13 cellular contexts compared by ENCODE assay signal in genomic region chr6:80639243-80639642, GRCh38.
DNase-seq lines count a peak whose midpoint lies in the region; ATAC-seq, FAIRE-seq and TF ChIP-seq lines count a peak whose summit lies in the region.
"Had no signal": no experiment of that assay in that cellular context is flagged by ENCODE, and none has a peak within 500 bp of the region (broad histone marks: within the 10 kb centered on the region; RNA-seq: fewer than 3 reads in every experiment).

No MANE protein-coding gene starts in this region.

- H4K20me1 ChIP-seq in PC-3 (ENCODE audit: low read length) = no peaks in the 10 kb centered on the region
- no peaks in the 10 kb centered on the region for H4K20me1 ChIP-seq in H1 (replicated peaks in 1 of 2; ENCODE audit: control insufficient read depth in 1 of 2, insufficient read depth in 2 of 2, low read length in 2 of 2)
- no peaks in the 10 kb centered on the region for H4K20me1 ChIP-seq in neural cell (ENCODE audit: insufficient read depth)

- H3K9me2 ChIP-seq in PC-3 (replicated peaks; ENCODE audit: low read length) (no peaks in the 10 kb centered on the region), neural cell (ENCODE audit: insufficient read depth, low read length) (no peaks in the 10 kb centered on the region)

- DNase-seq in Daoy (ENCODE audit: low read depth) (peak; percentile 57), PC-3 (no peak), H1 (ENCODE audit: low read depth in 1 of 2, low spot score in 2 of 2) (no peak), NCI-H446 (lab: John Stamatoyannopoulos, UW) (no peak), SIG-M5 (lab: John Stamatoyannopoulos, UW) (no peak), activated T-cell treated with anti-CD3 and anti-CD28 coated beads for 4 hours (no peak), T-helper 1 cell (no peak)
- DNase-seq: activated T-cell treated with anti-CD3 and anti-CD28 coated beads, Interleukin-2, amount 50 U/mL, for 24 hours; effector memory CD8-positive, alpha-beta T cell; midbrain had no signal

- TF ChIP-seq EP300 in H1 (IDR thresholded peaks at IDR 0.05; ENCODE audit: borderline replicate concordance in 1 of 2, low read depth in 2 of 2, low read length in 2 of 2) (no peak), neural cell (conservative IDR thresholded peaks at IDR 0.05; ENCODE audit: poor library complexity, severe bottlenecking) (no peak)

- H2BK15ac ChIP-seq in H1 (ENCODE audit: low read length) = no peak overlapping the region

- no peak overlapping the region for H3K56ac ChIP-seq in H1 (replicated peaks; ENCODE audit: insufficient read length, low read depth, low read length)

- no peak overlapping the region for H3K23ac ChIP-seq in H1 (ENCODE audit: insufficient read length)

- CTCF ChIA-PET in PC-3 (lab: Charles Lee) = no interaction called here
- CTCF ChIA-PET in H1 (lab: Charles Lee; ENCODE audit: partially characterized antibody) = interaction anchor here (1.4 kb wide), 1 partner anchor 9 kb away, joined by 5 read pairs; no protein-coding TSS in a partner anchor

- H3K79me2 ChIP-seq in PC-3 (ENCODE audit: low read length) = no peaks in the 10 kb centered on the region
- H3K79me2 ChIP-seq in H1 (ENCODE audit: control insufficient read depth in 1 of 2, insufficient read depth in 2 of 2, low read length in 2 of 2) = no peaks in the 10 kb centered on the region
- H3K79me2 ChIP-seq in neural cell (replicated peaks; ENCODE audit: insufficient read depth, low read length) = no peaks in the 10 kb centered on the region

- H3K9ac ChIP-seq in PC-3 (ENCODE audit: low read length) (peak overlapping the region; percentile 49; the same call in 1 of the 2 replicates), H1 (replicated peaks in 1 of 4; ENCODE audit: extremely low read depth in 1 of 4, low read depth in 3 of 4, low read length in 3 of 4) (no peak overlapping the region), neural cell (ENCODE audit: low read length) (peak overlapping the region; percentile 17)

- H3K27me3 ChIP-seq in PC-3 (ENCODE audit: low read length) = no peaks in the 10 kb centered on the region
- H3K27me3 ChIP-seq in H1 (replicated peaks in 1 of 4; ENCODE audit: control insufficient read depth in 3 of 4, extremely low read depth in 1 of 4, insufficient read depth in 3 of 4, low read length in 3 of 4) = peaks cover 0 to 1% (median 0%) of the 10 kb centered on the region in 4 experiments; a peak in 1 of 7 replicates
- H3K27me3 ChIP-seq in neural cell (ENCODE audit: insufficient read depth, low read depth, low read length) = no peaks in the 10 kb centered on the region

- WGBS in H1 (ENCODE audit: extremely low coverage in 1 of 2, insufficient coverage in 1 of 2, insufficient read length in 1 of 2, insufficient replicate concordance in 2 of 2, low coverage in 1 of 2, low lambda C conversion rate in 2 of 2, missing lambda C conversion rate in 1 of 2), 2 experiments = 86% methylated on average over 2 of the region's 2 CpGs; no CpG with 5 or more reads in 1 of the 2 experiments

- no peak overlapping the region for H2BK120ac ChIP-seq in H1 (replicated peaks; ENCODE audit: low read depth, low read length)

- peak overlapping the region; percentile 33 for H3K4me2 ChIP-seq in PC-3 (ENCODE audit: low read length)
- H3K4me2 ChIP-seq in H1 (ENCODE audit: insufficient read depth in 1 of 2, low read depth in 2 of 2, low read length in 2 of 2) = no peak overlapping the region
- peak overlapping the region; percentile 37 for H3K4me2 ChIP-seq in neural cell (ENCODE audit: low read length)

- intact Hi-C loops in PC-3 (cut with micrococcal nuclease) = no loop called here

- no peak overlapping the region for H4K8ac ChIP-seq in H1 (ENCODE audit: extremely low read depth, insufficient read depth, low read length)

- no peaks in the 10 kb centered on the region for H3K23me2 ChIP-seq in H1 (ENCODE audit: low read depth, low read length)

- H3K9me3 ChIP-seq in PC-3 (ENCODE audit: low read length) (no peaks in the 10 kb centered on the region), H1 (ENCODE audit: insufficient read depth in 2 of 2, low read depth in 1 of 2, low read length in 1 of 2) (no peaks in the 10 kb centered on the region), neural cell (ENCODE audit: low read length) (no peaks in the 10 kb centered on the region)

- no peak for TF ChIP-seq CTCF in PC-3 (conservative IDR thresholded peaks at IDR 0.05; ENCODE audit: low read depth, low read length)
- no peak for TF ChIP-seq CTCF in H1 (IDR thresholded peaks at IDR 0.05; ENCODE audit: control extremely low read depth in 1 of 3, insufficient read depth in 1 of 3, low read depth in 1 of 3, low read length in 3 of 3)
- no peak for TF ChIP-seq CTCF in neural cell (IDR thresholded peaks at IDR 0.05; ENCODE audit: poor library complexity, severe bottlenecking)

- no peak overlapping the region for H3K4ac ChIP-seq in H1 (replicated peaks; ENCODE audit: insufficient read length, low read depth, low read length)

- no peak overlapping the region for H2BK5ac ChIP-seq in H1 (ENCODE audit: low read depth, low read length)

- no peak for TF ChIP-seq RAD21 in H1 (IDR thresholded peaks at IDR 0.05 in 1 of 2, conservative IDR thresholded peaks at IDR 0.05 in 1 of 2; ENCODE audit: low read depth in 2 of 2, low read length in 2 of 2)
- no peak for TF ChIP-seq RAD21 in neural cell (conservative IDR thresholded peaks at IDR 0.05)

- H4K5ac ChIP-seq in H1 (ENCODE audit: insufficient read length, low read depth, low read length) = no peak overlapping the region

- FAIRE-seq in H1 (lab: Jason Lieb, UNC) = no peak
- FAIRE-seq: GM12892 had no signal

- H3K4me1 ChIP-seq in PC-3 (ENCODE audit: insufficient read depth, low read length) (peaks cover 24% of the 10 kb centered on the region), H1 (replicated peaks in 1 of 4; ENCODE audit: control insufficient read depth in 3 of 4, insufficient read depth in 4 of 4, low read length in 3 of 4) (peaks cover 0 to 6% (median 2%) of the 10 kb centered on the region in 4 experiments; a peak in 4 of 7 replicates)

- BruUV-seq in PC-3 (replicated peaks; lab: Mats Ljungman, UMichigan) = no TSS peak

- no peak overlapping the region for H2AK5ac ChIP-seq in H1 (ENCODE audit: low read depth, low read length)

- no peak for ATAC-seq in PC-3

- H3K27ac ChIP-seq in PC-3 (ENCODE audit: low read length) (peak overlapping the region; percentile 91), H1 (ENCODE audit: low read depth, low read length) (no peak overlapping the region), neural cell (ENCODE audit: low read length) (peak overlapping the region; percentile 41)
- H3K27ac ChIP-seq: SK-N-MC had no signal

- no peaks in the 10 kb centered on the region for H3F3A ChIP-seq in PC-3 (ENCODE audit: low read length, unreplicated experiment)
- no peaks in the 10 kb centered on the region for H3F3A ChIP-seq in neural cell (ENCODE audit: insufficient read depth, low read length, poor library complexity, severe bottlenecking)

- no peaks in the 10 kb centered on the region for H3K79me1 ChIP-seq in H1 (ENCODE audit: low read depth, low read length)

- H3K36me3 ChIP-seq in PC-3 (ENCODE audit: low read depth, low read length) (no peaks in the 10 kb centered on the region), H1 (ENCODE audit: control insufficient read depth in 2 of 4, insufficient read depth in 4 of 4, low read length in 3 of 4) (no peaks in the 10 kb centered on the region), neural cell (ENCODE audit: insufficient read depth, low read length) (no peaks in the 10 kb centered on the region)

- H4K91ac ChIP-seq in H1 (replicated peaks; ENCODE audit: insufficient read length, low read length) = no peak overlapping the region

- H3K14ac ChIP-seq in H1 (ENCODE audit: insufficient read length) = no peak overlapping the region

- H2BK20ac ChIP-seq in H1 (ENCODE audit: low read length) = no peak overlapping the region

- no peak overlapping the region for H2BK12ac ChIP-seq in H1 (ENCODE audit: low read depth, low read length)

- no peak overlapping the region for H3K4me3 ChIP-seq in PC-3 (ENCODE audit: low read length)
- H3K4me3 ChIP-seq in H1 (ENCODE audit: extremely low read depth in 1 of 4, insufficient read depth in 2 of 4, low read depth in 3 of 4, low read length in 4 of 4) = no peak overlapping the region
- H3K4me3 ChIP-seq in neural cell (ENCODE audit: low read length) = no peak overlapping the region

- H2AFZ ChIP-seq in PC-3 (ENCODE audit: low read length) (no peak overlapping the region), H1 (ENCODE audit: low read length) (peak overlapping the region; percentile 43; the same call in 1 of the 2 replicates), neural cell (ENCODE audit: low read depth, low read length) (no peak overlapping the region)

- no peak for TF ChIP-seq POLR2A in H1 (IDR thresholded peaks at IDR 0.05; ENCODE audit: control extremely low read depth in 1 of 2, low read depth in 2 of 2, low read length in 2 of 2)

- H3K18ac ChIP-seq in H1 (ENCODE audit: extremely low read depth, low read length) = no peak overlapping the region

- POLR2A ChIA-PET in PC-3 (lab: Charles Lee; ENCODE audit: unreplicated experiment) = no interaction called here
- POLR2A ChIA-PET in H1 (lab: Charles Lee; ENCODE audit: partially characterized antibody) = no interaction called here

TF ChIP-seq in H1, 55 proteins besides CTCF, POLR2A, EP300 and RAD21:
- TF ChIP-seq SRF (IDR thresholded peaks at IDR 0.05; ENCODE audit: low read depth, low read length) = no peak
- TF ChIP-seq, protein P1, sequence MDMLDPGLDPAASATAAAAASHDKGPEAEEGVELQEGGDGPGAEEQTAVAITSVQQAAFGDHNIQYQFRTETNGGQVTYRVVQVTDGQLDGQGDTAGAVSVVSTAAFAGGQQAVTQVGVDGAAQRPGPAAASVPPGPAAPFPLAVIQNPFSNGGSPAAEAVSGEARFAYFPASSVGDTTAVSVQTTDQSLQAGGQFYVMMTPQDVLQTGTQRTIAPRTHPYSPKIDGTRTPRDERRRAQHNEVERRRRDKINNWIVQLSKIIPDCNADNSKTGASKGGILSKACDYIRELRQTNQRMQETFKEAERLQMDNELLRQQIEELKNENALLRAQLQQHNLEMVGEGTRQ (IDR thresholded peaks at IDR 0.05; ENCODE audit: low read length) = no peak
- no peak for TF ChIP-seq CBX5 (IDR thresholded peaks at IDR 0.05; ENCODE audit: low read depth, low read length)
- TF ChIP-seq CREB1 (IDR thresholded peaks at IDR 0.05) = no peak
TF ChIP-seq in H1: peak in this region for 0.

TF ChIP-seq in neural cell, 6 proteins besides CTCF, POLR2A, EP300 and RAD21 (continues in another document):
- TF ChIP-seq SMC3 (conservative IDR thresholded peaks at IDR 0.05; ENCODE audit: poor library complexity) = no peak

Comparison
In these comparisons a context has a peak if more than half of its experiments do, and no peak if none do; other contexts are left out.
1. H3K4me2 ChIP-seq: peak in PC-3 (single experiment) and neural cell (single experiment); none in H1 (0 of 2).
2. H3K9ac ChIP-seq: peak in PC-3 (single experiment) and neural cell (single experiment); none in H1 (0 of 4).